In the genomic region with DNA sequence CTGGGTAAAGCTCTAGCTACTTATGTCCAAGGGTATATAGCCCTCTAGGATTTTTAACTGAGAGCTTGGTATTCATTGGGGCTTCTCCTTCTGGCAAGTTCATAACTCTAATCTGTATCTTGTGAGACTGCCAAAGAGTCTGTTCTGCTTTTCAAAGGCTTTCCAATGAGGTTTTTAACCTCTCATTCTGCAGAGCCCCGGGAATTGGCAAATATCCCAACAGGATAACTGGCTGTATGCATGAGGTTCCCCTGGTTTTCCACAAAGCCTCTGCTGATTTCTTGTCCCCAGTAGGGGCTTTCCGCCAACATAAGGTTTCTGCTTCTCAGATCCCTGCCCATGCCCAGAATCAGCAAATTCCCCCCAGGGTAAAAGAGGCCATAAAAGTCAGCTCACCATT, we compare ENCODE assay signal across 19 cellular contexts.
"Had no signal": no experiment of that assay in that cellular context is flagged by ENCODE, and none has a peak within 500 bp of the region (broad histone marks: within the 10 kb centered on the region; RNA-seq: fewer than 3 reads in every experiment).

No MANE protein-coding gene starts in this region.

- H3K4me3 ChIP-seq: ascending aorta, lung, right lobe of liver, testis had no signal

- DNase-seq: activated CD4-positive, alpha-beta T cell treated with anti-CD3 and anti-CD28 coated beads, Interleukin-2, amount 10 ng/mL, durations not matched to agents 7 days and 5 days; activated CD8-positive, alpha-beta memory T cell treated with anti-CD3 and anti-CD28 coated beads, Interleukin-2, amount 50 U/mL, for 4 hours; activated effector memory CD4-positive, alpha-beta T cell treated with anti-CD3 and anti-CD28 coated beads, Interleukin-2, amount 50 U/mL, for 16 hours; activated naive CD4-positive, alpha-beta T cell treated with anti-CD3 and anti-CD28 coated beads, Interleukin-2, amount 50 U/mL, for 16 hours; activated T-cell treated with anti-CD3 and anti-CD28 coated beads, Interleukin-2, amount 50 U/mL, for 72 hours; foreskin keratinocyte; glutamatergic neuron; hippocampal formation; islet precursor cell; nephron progenitor cell; occipital lobe; right lobe of liver; small intestine; stimulated activated CD4-positive, alpha-beta T cell treated with anti-CD3 and anti-CD28 coated beads, Interleukin-15, amount 100 ng/mL, for 24 hours; stimulated activated CD4-positive, alpha-beta T cell treated with anti-CD3 and anti-CD28 coated beads, Interleukin-2, amount 100 ng/mL, for 48 hours; T1000; testis had no signal

- H3K27me3 ChIP-seq: ascending aorta, foreskin keratinocyte, right lobe of liver, testis had no signal

- H3K4me1 ChIP-seq: ascending aorta, foreskin keratinocyte had no signal

- H3K9me3 ChIP-seq: right lobe of liver, testis had no signal

- H3K36me3 ChIP-seq: right lobe of liver had no signal
